17 cellular contexts compared by ENCODE assay signal in genomic region chr6:112221561-112221960, GRCh38. TPM values are rescaled to one million over a fixed set of nuclear protein-coding genes. Genes with fewer than 3 reads are reported as not detected.
A peak's percentile ranks its signal among the peaks of the same experiment; 100 is the strongest.
DNase-seq lines count a peak whose midpoint lies in the region; ATAC-seq and TF ChIP-seq lines count a peak whose summit lies in the region.
"Had no signal": no experiment of that assay in that cellular context is flagged by ENCODE, and none has a peak within 500 bp of the region (broad histone marks: within the 10 kb centered on the region; RNA-seq: fewer than 3 reads in every experiment).

No MANE protein-coding gene starts in this region.

- no peaks in the 10 kb centered on the region; the same call in 1 of the 2 replicates for H3K9me2 ChIP-seq in GM23338 (ENCODE audit: insufficient read depth)

- H3K9ac ChIP-seq in endodermal cell (ENCODE audit: extremely low read depth, low read length, poor library complexity, severe bottlenecking): no peak overlapping the region

- H3K27me3 Mint-ChIP-seq in endodermal cell (ENCODE audit: insufficient read depth) (no peaks in the 10 kb centered on the region), GM23338 (ENCODE audit: insufficient read depth, low read depth, poor library complexity) (peaks cover 3% of the 10 kb centered on the region)
- H3K27me3 Mint-ChIP-seq in activated naive CD4-positive, alpha-beta T cell treated with anti-CD3 and anti-CD28 coated beads, Interleukin-2, amount 10 ng/mL, durations not matched to agents 7 days and 5 days: peaks cover 21% of the 10 kb centered on the region

- CTCF ChIA-PET in activated naive CD4-positive, alpha-beta T cell treated with anti-CD3 and anti-CD28 coated beads, Interleukin-2, amount 10 ng/mL, durations not matched to agents 7 days and 5 days (lab: Charles Lee): no interaction called here

- no peak overlapping the region for H3K27ac ChIP-seq in endodermal cell (ENCODE audit: low read depth, low read length)
- H3K27ac ChIP-seq in suprapubic skin: peak overlapping the region; percentile 12
- no peak overlapping the region for H3K27ac ChIP-seq in GM23338 (ENCODE audit: low read depth)

- no peaks in the 10 kb centered on the region for H3K79me2 ChIP-seq in GM23338 (replicated peaks; ENCODE audit: insufficient read depth)

- H3K27ac Mint-ChIP-seq in endodermal cell (no peak overlapping the region), GM23338 (no peak overlapping the region)
- H3K27ac Mint-ChIP-seq in activated naive CD4-positive, alpha-beta T cell treated with anti-CD3 and anti-CD28 coated beads, Interleukin-2, amount 10 ng/mL, durations not matched to agents 7 days and 5 days: no peak overlapping the region

- H3K9me3 ChIP-seq in endodermal cell (ENCODE audit: control insufficient read depth, low read length) (no peaks in the 10 kb centered on the region), suprapubic skin (no peaks in the 10 kb centered on the region)
- H3K9me3 ChIP-seq: prostate gland had no signal

- TF ChIP-seq POLR2A in suprapubic skin (IDR thresholded peaks at IDR 0.05): no peak

- no peaks in the 10 kb centered on the region for H4K20me1 ChIP-seq in GM23338 (replicated peaks; ENCODE audit: insufficient read depth)

- H3K36me3 ChIP-seq in endodermal cell (ENCODE audit: control insufficient read depth, insufficient read depth, low read length) (no peaks in the 10 kb centered on the region), suprapubic skin (no peaks in the 10 kb centered on the region), GM23338 (ENCODE audit: insufficient read depth) (no peaks in the 10 kb centered on the region)
- H3K36me3 ChIP-seq: prostate gland had no signal

- ATAC-seq in HG02588 (IDR thresholded peaks at IDR 0.05; ENCODE audit: unreplicated experiment) (no peak), GM23338 (no peak), HG03460 (IDR thresholded peaks at IDR 0.05; ENCODE audit: unreplicated experiment) (no peak)

- no peak for TF ChIP-seq EP300 in suprapubic skin (IDR thresholded peaks at IDR 0.05)

- H3K4me2 ChIP-seq in GM23338: no peak overlapping the region

- DNase-seq in M059J (ENCODE audit: low read depth) (peak; percentile 49), endodermal cell (no peak), middle frontal gyrus (ENCODE audit: extremely low spot score, low spot score) (peak; percentile 18), suprapubic skin (ENCODE audit: low spot score in 2 of 2) (no peak), GM23338 (ENCODE audit: low spot score) (no peak)
- no peak for DNase-seq in activated naive CD4-positive, alpha-beta T cell treated with anti-CD3 and anti-CD28 coated beads, Interleukin-2, amount 10 ng/mL, durations not matched to agents 7 days and 5 days
- DNase-seq: activated CD4-positive, alpha-beta T cell treated with anti-CD3 and anti-CD28 coated beads, Interleukin-2, amount 50 U/mL, for 4 hours; activated gamma-delta T cell; effector CD4-positive, alpha-beta T cell; hippocampal formation; stimulated activated CD4-positive, alpha-beta T cell treated with anti-CD3 and anti-CD28 coated beads, Interleukin-12 subunit alpha, Interleukin-12 subunit beta, amount 100 ng/mL, for 4 hours; stimulated activated CD8-positive, alpha-beta memory T cell treated with anti-CD3 and anti-CD28 coated beads, Interleukin-4, amount 100 ng/mL, for 48 hours had no signal

- H3F3A ChIP-seq in GM23338 (replicated peaks; ENCODE audit: low read depth): no peaks in the 10 kb centered on the region

- H3K27me3 ChIP-seq in endodermal cell (ENCODE audit: control insufficient read depth, insufficient read depth, low read length, poor library complexity, severe bottlenecking) (no peaks in the 10 kb centered on the region), suprapubic skin (no peaks in the 10 kb centered on the region), GM23338 (ENCODE audit: insufficient read depth) (no peaks in the 10 kb centered on the region)

- H3K36me3 Mint-ChIP-seq in endodermal cell (ENCODE audit: low read depth): no peaks in the 10 kb centered on the region
- no peaks in the 10 kb centered on the region for H3K36me3 Mint-ChIP-seq in activated naive CD4-positive, alpha-beta T cell treated with anti-CD3 and anti-CD28 coated beads, Interleukin-2, amount 10 ng/mL, durations not matched to agents 7 days and 5 days
- H3K36me3 Mint-ChIP-seq in GM23338 (ENCODE audit: low read depth): no peaks in the 10 kb centered on the region; the same call in 2 of the 3 replicates

- H3K4me3 ChIP-seq in endodermal cell (ENCODE audit: low read length) (peak overlapping the region; percentile 5), suprapubic skin (no peak overlapping the region), GM23338 (no peak overlapping the region)
- H3K4me3 ChIP-seq: prostate gland had no signal

- H3K4me1 Mint-ChIP-seq in endodermal cell: peaks cover 21% of the 10 kb centered on the region
- no peaks in the 10 kb centered on the region for H3K4me1 Mint-ChIP-seq in activated naive CD4-positive, alpha-beta T cell treated with anti-CD3 and anti-CD28 coated beads, Interleukin-2, amount 10 ng/mL, durations not matched to agents 7 days and 5 days
- H3K4me1 Mint-ChIP-seq in GM23338: peaks cover 11% of the 10 kb centered on the region; the same call in 2 of the 3 replicates

- H3K4me1 ChIP-seq in endodermal cell (ENCODE audit: control insufficient read depth, insufficient read depth, low read length) (peaks cover 25% of the 10 kb centered on the region), suprapubic skin (peaks cover 71% of the 10 kb centered on the region), GM23338 (ENCODE audit: insufficient read depth) (no peaks in the 10 kb centered on the region)
- H3K4me1 ChIP-seq: prostate gland had no signal

- H3K4me3 Mint-ChIP-seq in endodermal cell: no peak overlapping the region
- no peak overlapping the region for H3K4me3 Mint-ChIP-seq in activated naive CD4-positive, alpha-beta T cell treated with anti-CD3 and anti-CD28 coated beads, Interleukin-2, amount 10 ng/mL, durations not matched to agents 7 days and 5 days
- no peak overlapping the region for H3K4me3 Mint-ChIP-seq in GM23338
- H3K4me3 Mint-ChIP-seq: nephron had no signal

- H2AFZ ChIP-seq in GM23338: no peak overlapping the region

- TF ChIP-seq CTCF in endodermal cell (conservative IDR thresholded peaks at IDR 0.05) (no peak), suprapubic skin (IDR thresholded peaks at IDR 0.05) (no peak), GM23338 (conservative IDR thresholded peaks at IDR 0.05; ENCODE audit: low read depth in 2 of 2) (no peak)

- H3K9me3 Mint-ChIP-seq in endodermal cell (no peaks in the 10 kb centered on the region), GM23338 (no peaks in the 10 kb centered on the region)
- no peaks in the 10 kb centered on the region for H3K9me3 Mint-ChIP-seq in activated naive CD4-positive, alpha-beta T cell treated with anti-CD3 and anti-CD28 coated beads, Interleukin-2, amount 10 ng/mL, durations not matched to agents 7 days and 5 days
- H3K9me3 Mint-ChIP-seq: nephron had no signal

TF ChIP-seq in GM23338, 12 proteins besides CTCF, POLR2A, EP300 and RAD21:
- TF ChIP-seq REST (IDR thresholded peaks at IDR 0.05; ENCODE audit: unreplicated experiment) (no peak), NANOG (IDR thresholded peaks at IDR 0.05; ENCODE audit: borderline replicate concordance) (no peak), ZNF331 (CRISPR knock-in tag; IDR thresholded peaks at IDR 0.05; ENCODE audit: low read depth) (no peak), ETS1 (IDR thresholded peaks at IDR 0.05) (no peak), EZH2 (IDR thresholded peaks at IDR 0.05; ENCODE audit: low read depth, unreplicated experiment) (no peak)

RNA-seq across cellular contexts. Expression of gene LAMA4, which starts 32.8 kb away (rescaled TPM):
- total RNA-seq in M059J (2014; rRNA removed; shearing (Covaris generic)): 85.6 and 156 TPM in 2 replicates
- total RNA-seq in endodermal cell (1 to 10 TPM in 1 of 2 donors, under 1 TPM in 1; 0.24 to 3.7 TPM), suprapubic skin (10 to 100 TPM; 10.4 to 44.0 (median 23.6) TPM)
- polyA plus RNA-seq in endodermal cell (2013, experiment 1 of 2): 6.4 TPM
- 4.8 TPM for polyA plus RNA-seq in endodermal cell (2013, experiment 2 of 2)
- 1.7 and 4.9 TPM in 2 replicates for total RNA-seq in GM23338 (2014; rRNA removed; shearing (Covaris generic))
- polyA plus RNA-seq in GM23338 (2016; fragmentation: Nextera tagmentation; extraction: Ambion mirVana): 2.8 TPM in 2 replicates
- total RNA-seq: T-helper 1 cell treated with Interleukin-12 subunit alpha and Interleukin-12 subunit beta and Interleukin-4 antibody, amounts not matched to agents 30 ng/mL and 1 ng/mL, for 36 hours had no signal

Comparison
In these comparisons a context has a peak if more than half of its experiments do, and no peak if none do; other contexts are left out.
1. DNase-seq: peak in M059J (single experiment) and middle frontal gyrus (single experiment); none in endodermal cell (single experiment), suprapubic skin (0 of 2), activated naive CD4-positive, alpha-beta T cell treated with anti-CD3 and anti-CD28 coated beads, Interleukin-2, amount 10 ng/mL, durations not matched to agents 7 days and 5 days (single experiment) and GM23338 (single experiment).